In genomic region chr11:63915961-63916836, GRCh38 we compare ENCODE assay signal across 8 cellular contexts. TPM values are rescaled to one million over a fixed set of nuclear protein-coding genes. Genes with fewer than 3 reads are reported as not detected.
DNase-seq lines count a peak whose midpoint lies in the region; ATAC-seq and TF ChIP-seq lines count a peak whose summit lies in the region.

No MANE protein-coding gene starts in this region.

- H3K27ac ChIP-seq in foreskin keratinocyte (no peak overlapping the region), prostate gland (no peak overlapping the region)

- H3K36me3 ChIP-seq in prostate gland, result no peaks in the 10 kb centered on the region

- no peaks in the 10 kb centered on the region for H3K9me3 Mint-ChIP-seq in activated T-cell treated with anti-CD3 and anti-CD28 coated beads, Interleukin-2, amount 50 U/mL, for 4 hours

- H3K9me3 ChIP-seq in prostate gland, result no peaks in the 10 kb centered on the region

- TF ChIP-seq CTCF in foreskin keratinocyte (conservative IDR thresholded peaks at IDR 0.05) (peak; percentile 61), prostate gland (IDR thresholded peaks at IDR 0.05) (peak in 2 of 4 experiments; percentile 26 to 50)

- peak; percentile 71 for DNase-seq in activated effector memory CD4-positive, alpha-beta T cell treated with anti-CD3 and anti-CD28 coated beads, Interleukin-2, amount 50 U/mL, for 16 hours
- DNase-seq in activated effector memory CD4-positive, alpha-beta T cell treated with Interleukin-2 at 50 U/mL for 16 hours, result no peak
- DNase-seq in NCI-H1694 (lab: John Stamatoyannopoulos, UW) (peak; percentile 14), foreskin keratinocyte (no peak), prostate gland (ENCODE audit: low spot score) (no peak), middle frontal gyrus (ENCODE audit: extremely low spot score, low spot score) (no peak)
- peak; percentile 18 for DNase-seq in activated T-cell treated with anti-CD3 and anti-CD28 coated beads, Interleukin-2, amount 50 U/mL, for 4 hours

- peak overlapping the region; percentile 23 to 34 for H3K4me3 ChIP-seq in prostate gland

- H3K27me3 ChIP-seq in foreskin keratinocyte (peaks cover 11% of the 10 kb centered on the region), prostate gland (replicated peaks; ENCODE audit: insufficient read depth) (no peaks in the 10 kb centered on the region)

- peaks cover 3% of the 10 kb centered on the region for H3K27me3 Mint-ChIP-seq in activated T-cell treated with anti-CD3 and anti-CD28 coated beads, Interleukin-2, amount 50 U/mL, for 4 hours (ENCODE audit: low read depth)

- intact Hi-C loops in prostate gland (cut with DNase I), result no loop called here

- H3K4me1 ChIP-seq in foreskin keratinocyte (peaks cover 13% of the 10 kb centered on the region), prostate gland (replicated peaks) (peaks cover 14% of the 10 kb centered on the region)

- no peaks in the 10 kb centered on the region for H3K36me3 Mint-ChIP-seq in activated T-cell treated with anti-CD3 and anti-CD28 coated beads, Interleukin-2, amount 50 U/mL, for 4 hours (ENCODE audit: insufficient read depth)

- H3K4me3 Mint-ChIP-seq in activated T-cell treated with anti-CD3 and anti-CD28 coated beads, Interleukin-2, amount 50 U/mL, for 4 hours, result peak overlapping the region; percentile 79

- peak; percentile 39 to 41 for ATAC-seq in activated T-cell treated with anti-CD3 and anti-CD28 coated beads, Interleukin-2, amount 50 U/mL, for 4 hours
- ATAC-seq in foreskin keratinocyte (peak; percentile 8), GM19324 (IDR thresholded peaks at IDR 0.05; ENCODE audit: low FRiP score, unreplicated experiment) (no peak)

- H3K4me1 Mint-ChIP-seq in activated T-cell treated with anti-CD3 and anti-CD28 coated beads, Interleukin-2, amount 50 U/mL, for 4 hours (ENCODE audit: low read depth), result peaks cover 15% of the 10 kb centered on the region

- TF ChIP-seq POLR2A in prostate gland (IDR thresholded peaks at IDR 0.05), result no peak

- 10% methylated on average over 37 of the region's 56 CpGs for WGBS in prostate gland

RNA-seq across cellular contexts. Expression of gene RCOR2, which starts 0.8 kb away (rescaled TPM):
- total RNA-seq in activated T-cell treated with anti-CD3 and anti-CD28 coated beads, Interleukin-2, amount 50 U/mL, for 4 hours, result under 1 TPM in 2 of 3 donors, not detected in 1; 0.13 to 0.27 TPM
- total RNA-seq in foreskin keratinocyte, result 1.5 and 1.8 TPM in 2 replicates
- 1.7 and 1.8 TPM in 2 replicates for polyA plus RNA-seq in foreskin keratinocyte
- 1 to 10 TPM in 1 of 2 donors, under 1 TPM in 1; 0.64 to 3.3 TPM for total RNA-seq in prostate gland

RNA-seq across cellular contexts. Expression of gene NAA40, which starts 22.6 kb away (rescaled TPM):
- 10 to 100 TPM; 12.1 to 16.9 (median 14.1) TPM for total RNA-seq in activated T-cell treated with anti-CD3 and anti-CD28 coated beads, Interleukin-2, amount 50 U/mL, for 4 hours
- 16.2 and 20.1 TPM in 2 replicates for total RNA-seq in foreskin keratinocyte
- 8.1 and 10.0 TPM in 2 replicates for polyA plus RNA-seq in foreskin keratinocyte
- total RNA-seq in prostate gland, result 10 to 100 TPM; 23.3 to 24.7 TPM

RNA-seq across cellular contexts. Expression of gene COX8A, which starts 58.2 kb away (rescaled TPM):
- total RNA-seq in activated T-cell treated with anti-CD3 and anti-CD28 coated beads, Interleukin-2, amount 50 U/mL, for 4 hours, result 100 to 1,000 TPM; 315 to 320 (median 319) TPM
- total RNA-seq in foreskin keratinocyte, result 648 and 658 TPM in 2 replicates
- polyA plus RNA-seq in foreskin keratinocyte, result 995 and 998 TPM in 2 replicates
- 1,000 to 10,000 TPM in 1 of 2 donors, 100 to 1,000 TPM in 1; 597 to 1,196 TPM for total RNA-seq in prostate gland

Comparison
In these comparisons a context has a peak if more than half of its experiments do, and no peak if none do; other contexts are left out.
1. DNase-seq: peak in activated effector memory CD4-positive, alpha-beta T cell treated with anti-CD3 and anti-CD28 coated beads, Interleukin-2, amount 50 U/mL, for 16 hours (single experiment), NCI-H1694 (single experiment) and activated T-cell treated with anti-CD3 and anti-CD28 coated beads, Interleukin-2, amount 50 U/mL, for 4 hours (single experiment); none in activated effector memory CD4-positive, alpha-beta T cell treated with Interleukin-2 at 50 U/mL for 16 hours (single experiment), foreskin keratinocyte (0 of 2), prostate gland (single experiment) and middle frontal gyrus (single experiment).